Comparison of ENCODE assay signal across 8 cellular contexts in genomic region chr9:68844623-68845612, GRCh38.
DNase-seq lines count a peak whose midpoint lies in the region; ATAC-seq and TF ChIP-seq lines count a peak whose summit lies in the region.

No MANE protein-coding gene starts in this region.

- H3K9me3 ChIP-seq in BE2C (no peaks in the 10 kb centered on the region), Peyer's patch (no peaks in the 10 kb centered on the region), endodermal cell (ENCODE audit: control insufficient read depth, low read length) (no peaks in the 10 kb centered on the region)
- no peaks in the 10 kb centered on the region for H3K9me3 ChIP-seq in CD4-positive, alpha-beta memory T cell (ENCODE audit: control insufficient read depth in 1 of 2, low read length in 2 of 2)

- TF ChIP-seq CTCF in BE2C (IDR thresholded peaks at IDR 0.05; ENCODE audit: low read depth, low read length) (peak; percentile 72), Peyer's patch (IDR thresholded peaks at IDR 0.05) (peak; percentile 11 to 46 (median 38)), endodermal cell (conservative IDR thresholded peaks at IDR 0.05) (peak; percentile 95), nephron progenitor cell (IDR thresholded peaks at IDR 0.05) (peak; percentile 60)

- H3K4me3 ChIP-seq in BE2C (ENCODE audit: low read depth, low read length) (no peak overlapping the region), Peyer's patch (no peak overlapping the region), endodermal cell (ENCODE audit: low read length) (no peak overlapping the region)
- H3K4me3 ChIP-seq in CD4-positive, alpha-beta memory T cell (ENCODE audit: low read length in 2 of 2): no peak overlapping the region

- H3K27ac Mint-ChIP-seq in endodermal cell (no peak overlapping the region), nephron progenitor cell (no peak overlapping the region)
- no peak overlapping the region for H3K27ac Mint-ChIP-seq in CD4-positive, alpha-beta memory T cell

- H3K27me3 ChIP-seq in BE2C: peaks cover under 1% of the 10 kb centered on the region
- no peaks in the 10 kb centered on the region for H3K27me3 ChIP-seq in Peyer's patch
- H3K27me3 ChIP-seq in endodermal cell (ENCODE audit: control insufficient read depth, insufficient read depth, low read length, poor library complexity, severe bottlenecking): no peaks in the 10 kb centered on the region
- no peaks in the 10 kb centered on the region for H3K27me3 ChIP-seq in CD4-positive, alpha-beta memory T cell (ENCODE audit: insufficient read depth, low read length)

- no peak for TF ChIP-seq POLR2A in Peyer's patch (IDR thresholded peaks at IDR 0.05)

- H3K4me3 Mint-ChIP-seq in endodermal cell (no peak overlapping the region), nephron progenitor cell (no peak overlapping the region)
- H3K4me3 Mint-ChIP-seq in CD4-positive, alpha-beta memory T cell: no peak overlapping the region

- H3K9me3 Mint-ChIP-seq in endodermal cell: no peaks in the 10 kb centered on the region
- H3K9me3 Mint-ChIP-seq in nephron progenitor cell: no peaks in the 10 kb centered on the region
- H3K9me3 Mint-ChIP-seq in CD4-positive, alpha-beta memory T cell: no peaks in the 10 kb centered on the region

- WGBS in endodermal cell (ENCODE audit: insufficient coverage in 1 of 2, insufficient read length in 1 of 2), 2 experiments: 79 to 89% methylated on average over 7 to 13 of the region's 13 CpGs

- no peaks in the 10 kb centered on the region for H3K4me1 ChIP-seq in BE2C
- no peaks in the 10 kb centered on the region for H3K4me1 ChIP-seq in Peyer's patch
- no peaks in the 10 kb centered on the region for H3K4me1 ChIP-seq in endodermal cell (ENCODE audit: control insufficient read depth, insufficient read depth, low read length)
- H3K4me1 ChIP-seq in CD4-positive, alpha-beta memory T cell (ENCODE audit: insufficient read depth, low read length): no peaks in the 10 kb centered on the region

- H3K36me3 ChIP-seq in BE2C: no peaks in the 10 kb centered on the region
- H3K36me3 ChIP-seq in Peyer's patch: no peaks in the 10 kb centered on the region
- peaks cover 3% of the 10 kb centered on the region for H3K36me3 ChIP-seq in endodermal cell (ENCODE audit: control insufficient read depth, insufficient read depth, low read length)
- no peaks in the 10 kb centered on the region for H3K36me3 ChIP-seq in CD4-positive, alpha-beta memory T cell (ENCODE audit: insufficient read depth, low read length)

- CTCF ChIA-PET in CD4-positive, alpha-beta memory T cell (lab: Charles Lee; ENCODE audit: partially characterized antibody): interaction anchor here (0.6 to 1.8 kb wide), 5 partner anchors 10 to 261 kb away, joined by 3 to 6 read pairs (median 3); no protein-coding TSS in a partner anchor

- intact Hi-C loops in CD4-positive, alpha-beta memory T cell (cut with micrococcal nuclease): no loop called here

- ATAC-seq in GM18517 (IDR thresholded peaks at IDR 0.05; ENCODE audit: unreplicated experiment): peak; percentile 61
- ATAC-seq in HG03139 (IDR thresholded peaks at IDR 0.05; ENCODE audit: unreplicated experiment): peak; percentile 49

- peak; percentile 40 for DNase-seq in BE2C
- peak in 2 of 3 donors; percentile 49 to 68 for DNase-seq in Peyer's patch
- peak; percentile 86 for DNase-seq in endodermal cell
- DNase-seq in nephron progenitor cell: peak; percentile 57
- DNase-seq in NCI-H524 treated with DMSO at 0.1 percent for 48 hours (lab: John Stamatoyannopoulos, UW): no peak
- DNase-seq in CD4-positive, alpha-beta memory T cell: no peak

- POLR2A ChIA-PET in CD4-positive, alpha-beta memory T cell (lab: Charles Lee; ENCODE audit: partially characterized antibody): no interaction called here

- H3K4me1 Mint-ChIP-seq in endodermal cell (peaks cover 5% of the 10 kb centered on the region), nephron progenitor cell (peaks cover 4% of the 10 kb centered on the region)
- no peaks in the 10 kb centered on the region for H3K4me1 Mint-ChIP-seq in CD4-positive, alpha-beta memory T cell

- H3K9ac ChIP-seq in endodermal cell (ENCODE audit: extremely low read depth, low read length, poor library complexity, severe bottlenecking): no peak overlapping the region

- peaks cover under 1% of the 10 kb centered on the region for H3K36me3 Mint-ChIP-seq in endodermal cell (ENCODE audit: low read depth)
- H3K36me3 Mint-ChIP-seq in nephron progenitor cell (ENCODE audit: low read depth): no peaks in the 10 kb centered on the region
- no peaks in the 10 kb centered on the region for H3K36me3 Mint-ChIP-seq in CD4-positive, alpha-beta memory T cell

- H3K27me3 Mint-ChIP-seq in endodermal cell (ENCODE audit: insufficient read depth) (no peaks in the 10 kb centered on the region), nephron progenitor cell (ENCODE audit: low read depth, poor library complexity) (peaks cover 2% of the 10 kb centered on the region)
- peaks cover 0 to 2% of the 10 kb centered on the region in 2 donors for H3K27me3 Mint-ChIP-seq in CD4-positive, alpha-beta memory T cell

- peak overlapping the region in 1 of 4 donors; percentile 16 for H3K27ac ChIP-seq in Peyer's patch
- H3K27ac ChIP-seq in endodermal cell (ENCODE audit: low read depth, low read length): no peak overlapping the region
- no peak overlapping the region for H3K27ac ChIP-seq in CD4-positive, alpha-beta memory T cell (ENCODE audit: low read depth, low read length)

Comparison
In these comparisons a context has a peak if more than half of its experiments do, and no peak if none do; other contexts are left out.
1. DNase-seq: peak in BE2C (single experiment), Peyer's patch (2 of 3), endodermal cell (single experiment) and nephron progenitor cell (single experiment); none in NCI-H524 treated with DMSO at 0.1 percent for 48 hours (single experiment) and CD4-positive, alpha-beta memory T cell (0 of 5).
2. CTCF ChIP-seq: peak in every context shown above with its lines; median percentile 95 in endodermal cell; 72 in BE2C; 60 in nephron progenitor cell; 38 in Peyer's patch.